8 cellular contexts compared by ENCODE assay signal in the genomic region with DNA sequence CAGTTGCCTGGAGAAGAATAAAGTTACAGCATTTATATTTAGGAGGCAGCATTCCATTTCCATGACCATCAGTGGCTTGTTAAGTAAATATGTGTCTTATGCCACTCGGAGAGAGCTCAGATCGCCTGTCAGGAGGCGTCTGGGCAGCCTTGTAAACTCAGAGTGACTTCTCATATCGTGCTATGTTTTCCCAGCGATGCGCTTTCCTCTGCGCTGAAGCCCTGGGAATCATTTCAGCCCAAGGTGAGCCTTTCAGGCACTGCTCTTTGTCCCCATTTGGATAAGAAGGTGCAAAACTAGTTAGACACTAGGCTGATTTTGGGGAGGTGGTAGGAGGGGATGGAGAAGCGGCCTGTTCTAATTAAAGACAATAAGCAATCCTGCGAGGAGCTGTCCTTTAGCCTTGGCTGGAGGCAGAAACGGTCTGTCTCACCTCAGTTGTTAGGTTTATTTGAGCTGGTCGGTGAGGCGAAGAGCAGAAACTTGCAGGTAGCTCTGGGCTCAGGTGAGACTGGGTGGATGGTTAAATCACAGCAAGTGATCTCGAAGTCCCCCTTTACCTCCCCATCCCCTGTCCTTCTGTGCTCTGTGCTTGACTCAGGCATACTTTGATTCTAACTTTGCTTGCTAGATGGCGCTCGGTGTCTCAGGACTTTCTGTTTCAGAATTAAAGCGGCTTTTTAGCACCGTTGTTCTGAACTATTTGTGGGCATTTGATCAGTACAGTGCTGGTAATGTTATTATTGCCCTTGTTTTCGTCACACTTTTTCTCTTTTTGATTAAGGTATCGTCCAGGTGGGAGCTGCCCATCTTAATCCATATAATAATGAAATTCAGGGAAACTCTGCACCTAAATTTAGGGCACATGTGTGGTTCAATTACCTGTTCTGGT. TPM values are rescaled to one million over a fixed set of nuclear protein-coding genes. Genes with fewer than 3 reads are reported as not detected.
A peak's percentile ranks its signal among the peaks of the same experiment; 100 is the strongest.
DNase-seq lines count a peak whose midpoint lies in the region; ATAC-seq, FAIRE-seq and TF ChIP-seq lines count a peak whose summit lies in the region.

No MANE protein-coding gene starts in this region.

- H3K27me3 Mint-ChIP-seq in naive thymus-derived CD8-positive, alpha-beta T cell, result peaks cover 0 to 84% (median 65%) of the 10 kb centered on the region in 5 donors

- no peaks in the 10 kb centered on the region for H3K79me2 ChIP-seq in endothelial cell of umbilical vein (ENCODE audit: control insufficient read depth, insufficient read depth, low read length)

- TF ChIP-seq POLR2A in endothelial cell of umbilical vein (IDR thresholded peaks at IDR 0.05; ENCODE audit: low read depth, low read length), result no peak

- BruUV-seq in endothelial cell of umbilical vein (replicated peaks; lab: Mats Ljungman, UMichigan), result no TSS peak

- H3K36me3 ChIP-seq in endothelial cell of umbilical vein (ENCODE audit: control insufficient read depth in 2 of 2, extremely low read depth in 1 of 2, insufficient read depth in 2 of 2, low read length in 2 of 2), result no peaks in the 10 kb centered on the region

- peak; percentile 76 for FAIRE-seq in endothelial cell of umbilical vein (lab: Jason Lieb, UNC)

- peak; percentile 28 to 59 for TF ChIP-seq CTCF in endothelial cell of umbilical vein (IDR thresholded peaks at IDR 0.05; ENCODE audit: extremely low read depth in 1 of 2, insufficient read depth in 1 of 2, low read depth in 1 of 2, low read length in 2 of 2)

- H3K9me1 ChIP-seq in endothelial cell of umbilical vein (replicated peaks; ENCODE audit: control insufficient read depth, extremely low read depth, insufficient read depth, low read length), result no peaks in the 10 kb centered on the region

- peak in 2 of 3 experiments; percentile 31 to 37 for DNase-seq in NCI-H1417 (lab: John Stamatoyannopoulos, UW)
- no peak for DNase-seq in NCI-H1417 treated with DMSO at 0.1 percent for 48 hours (lab: John Stamatoyannopoulos, UW)
- DNase-seq in RPMI8226, result peak; percentile 60
- DNase-seq in endothelial cell of umbilical vein (ENCODE audit: low read depth, low spot score), result peak; percentile 74
- peak in 1 of 10 donors; percentile 40 for DNase-seq in naive thymus-derived CD8-positive, alpha-beta T cell

- peaks cover 12 to 28% (median 18%) of the 10 kb centered on the region in 4 donors for H3K4me1 Mint-ChIP-seq in naive thymus-derived CD8-positive, alpha-beta T cell

- no peaks in the 10 kb centered on the region for H3K9me3 ChIP-seq in endothelial cell of umbilical vein (replicated peaks; ENCODE audit: control insufficient read depth, insufficient read depth, low read length)

- no peak overlapping the region for H2AFZ ChIP-seq in endothelial cell of umbilical vein (ENCODE audit: low read depth, low read length)

- H3K9ac ChIP-seq in endothelial cell of umbilical vein (replicated peaks; ENCODE audit: extremely low read depth, insufficient read depth, low read length), result no peak overlapping the region

- H3K9me3 Mint-ChIP-seq in naive thymus-derived CD8-positive, alpha-beta T cell, result peaks cover 0 to 36% (median 13%) of the 10 kb centered on the region in 9 donors

- no peak overlapping the region for H3K27ac ChIP-seq in endothelial cell of umbilical vein (ENCODE audit: insufficient read depth, low read depth, low read length)

- peak overlapping the region in 5 of 10 donors; percentile 3 to 74 (median 40) for H3K4me3 Mint-ChIP-seq in naive thymus-derived CD8-positive, alpha-beta T cell

- H3K27ac Mint-ChIP-seq in naive thymus-derived CD8-positive, alpha-beta T cell, result peak overlapping the region in 1 of 10 donors; percentile 15

- ATAC-seq in GM19397 (IDR thresholded peaks at IDR 0.05; ENCODE audit: unreplicated experiment) (peak; percentile 52), HG03460 (IDR thresholded peaks at IDR 0.05; ENCODE audit: unreplicated experiment) (peak; percentile 72), GM21737 (IDR thresholded peaks at IDR 0.05; ENCODE audit: unreplicated experiment) (no peak)
- ATAC-seq in naive thymus-derived CD8-positive, alpha-beta T cell, result peak; percentile 83 to 84

- POLR2A ChIA-PET in endothelial cell of umbilical vein (lab: Charles Lee), result interaction anchor here (1.5 kb wide), 1 partner anchor 25 kb away, joined by 4 read pairs; a partner anchor contains a TSS
- POLR2A ChIA-PET in naive thymus-derived CD8-positive, alpha-beta T cell (lab: Charles Lee), result no interaction called here

- intact Hi-C loops in endothelial cell of umbilical vein (cut with micrococcal nuclease), result loop anchor here (1.0 to 5.0 kb wide), 4 partner anchors 23 to 310 kb away; no protein-coding TSS in a partner anchor

- H3K4me2 ChIP-seq in endothelial cell of umbilical vein (ENCODE audit: insufficient read depth, low read length), result peak overlapping the region; percentile 15

- H3K27me3 ChIP-seq in endothelial cell of umbilical vein (ENCODE audit: control insufficient read depth in 2 of 2, insufficient read depth in 2 of 2, low read length in 2 of 2), result peaks cover 71 to 98% of the 10 kb centered on the region in 2 experiments

- peaks cover 9% of the 10 kb centered on the region for H4K20me1 ChIP-seq in endothelial cell of umbilical vein (replicated peaks; ENCODE audit: control insufficient read depth, extremely low read depth, insufficient read depth, low read length)

- CTCF ChIA-PET in endothelial cell of umbilical vein (lab: Charles Lee), result interaction anchor here (0.7 to 3.4 kb wide), 24 partner anchors 10 to 1243 kb away, joined by 3 to 80 read pairs (median 4); a partner anchor contains a TSS

- H3K4me3 ChIP-seq in endothelial cell of umbilical vein (replicated peaks in 1 of 3; ENCODE audit: insufficient read depth in 1 of 3, low read depth in 1 of 3, low read length in 3 of 3), result no peak overlapping the region

- dilution Hi-C loops in endothelial cell of umbilical vein (cut with MboI; ENCODE audit: extremely low pct_ligation_motif_present, low sequenced_read_pairs), result no loop called here

- H3K4me1 ChIP-seq in endothelial cell of umbilical vein (ENCODE audit: control insufficient read depth, extremely low read depth, insufficient read depth, low read length), result peaks cover 6% of the 10 kb centered on the region

- H3K36me3 Mint-ChIP-seq in naive thymus-derived CD8-positive, alpha-beta T cell, result peaks cover 4 to 27% (median 14%) of the 10 kb centered on the region in 3 donors

TF ChIP-seq in endothelial cell of umbilical vein, 7 proteins besides CTCF, POLR2A, EP300 and RAD21:
- TF ChIP-seq MYC (IDR thresholded peaks at IDR 0.05; ENCODE audit: low read depth, low read length), result no peak
- TF ChIP-seq GATA2 (IDR thresholded peaks at IDR 0.05; ENCODE audit: insufficient read depth, insufficient read length, low read depth, low read length), result no peak
- TF ChIP-seq POLR2AphosphoS5 (IDR thresholded peaks at IDR 0.05; ENCODE audit: insufficient read depth, low read depth, low read length), result no peak
- no peak for TF ChIP-seq EZH2 (IDR thresholded peaks at IDR 0.05; ENCODE audit: borderline replicate concordance, low read depth, low read length, severe bottlenecking)
- no peak for TF ChIP-seq JUN (IDR thresholded peaks at IDR 0.05; ENCODE audit: borderline replicate concordance, insufficient read depth, insufficient read length, low read depth)
- TF ChIP-seq FOS (IDR thresholded peaks at IDR 0.05; ENCODE audit: borderline replicate concordance, insufficient read depth, low read length), result no peak
- TF ChIP-seq, protein P1, sequence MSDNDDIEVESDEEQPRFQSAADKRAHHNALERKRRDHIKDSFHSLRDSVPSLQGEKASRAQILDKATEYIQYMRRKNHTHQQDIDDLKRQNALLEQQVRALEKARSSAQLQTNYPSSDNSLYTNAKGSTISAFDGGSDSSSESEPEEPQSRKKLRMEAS (IDR thresholded peaks at IDR 0.05; ENCODE audit: insufficient read depth, insufficient read length), result no peak

RNA-seq across cellular contexts. Expression of a gene that starts 24.6 kb away (rescaled TPM):
- 21.5 and 23.9 TPM in 2 replicates for total RNA-seq in endothelial cell of umbilical vein
- 33.4 and 38.7 TPM in 2 replicates for polyA plus RNA-seq in endothelial cell of umbilical vein
- polyA plus RNA-seq in endothelial cell of umbilical vein (2011; cell fraction: cytosol; rRNA removed), result 31.6 and 42.3 TPM in 2 replicates
- 97.7 and 111 TPM in 2 replicates for polyA plus RNA-seq in endothelial cell of umbilical vein (2011; cell fraction: nucleus; rRNA removed)
- 38.8 and 50.2 TPM in 2 replicates for polyA plus RNA-seq in endothelial cell of umbilical vein (2012)
- polyA minus RNA-seq in endothelial cell of umbilical vein, result 24.0 and 27.0 TPM in 2 replicates
- polyA minus RNA-seq in endothelial cell of umbilical vein (2011; cell fraction: cytosol; rRNA and poly(A)+ RNA removed), result 58.8 TPM
- polyA minus RNA-seq in endothelial cell of umbilical vein (2011; cell fraction: nucleus; rRNA and poly(A)+ RNA removed), result 30.2 and 53.4 TPM in 2 replicates
- total RNA-seq in naive thymus-derived CD8-positive, alpha-beta T cell, result not detected
- polyA plus RNA-seq in naive thymus-derived CD8-positive, alpha-beta T cell, result not detected

RNA-seq across cellular contexts. Expression of a gene that starts 26.6 kb away (rescaled TPM):
- 13.8 and 15.2 TPM in 2 replicates for total RNA-seq in endothelial cell of umbilical vein
- 2.7 and 4.2 TPM in 2 replicates for polyA plus RNA-seq in endothelial cell of umbilical vein
- 7.2 and 7.4 TPM in 2 replicates for polyA plus RNA-seq in endothelial cell of umbilical vein (2011; cell fraction: cytosol; rRNA removed)
- 21.4 and 23.4 TPM in 2 replicates for polyA plus RNA-seq in endothelial cell of umbilical vein (2011; cell fraction: nucleus; rRNA removed)
- 13.3 and 18.0 TPM in 2 replicates for polyA plus RNA-seq in endothelial cell of umbilical vein (2012)
- polyA minus RNA-seq in endothelial cell of umbilical vein, result 9.6 and 14.7 TPM in 2 replicates
- 1.6 TPM for polyA minus RNA-seq in endothelial cell of umbilical vein (2011; cell fraction: cytosol; rRNA and poly(A)+ RNA removed)
- 95.5 and 106 TPM in 2 replicates for polyA minus RNA-seq in endothelial cell of umbilical vein (2011; cell fraction: nucleus; rRNA and poly(A)+ RNA removed)
- total RNA-seq in naive thymus-derived CD8-positive, alpha-beta T cell, result not detected
- not detected for polyA plus RNA-seq in naive thymus-derived CD8-positive, alpha-beta T cell

Comparison
In these comparisons a context has a peak if more than half of its experiments do, and no peak if none do; other contexts are left out.
1. RNA of a gene that starts 24.6 kb away (total RNA-seq): 21.5 to 23.9 TPM in endothelial cell of umbilical vein; not detected in naive thymus-derived CD8-positive, alpha-beta T cell; every median in the first group is over 10 times any median in the second.
2. RNA of a gene that starts 26.6 kb away (total RNA-seq): 13.8 to 15.2 TPM in endothelial cell of umbilical vein; not detected in naive thymus-derived CD8-positive, alpha-beta T cell; every median in the first group is over 10 times any median in the second.